20 cellular contexts compared by ENCODE assay signal in genomic region chr9:13651969-13652663, GRCh38.
DNase-seq lines count a peak whose midpoint lies in the region; ATAC-seq and TF ChIP-seq lines count a peak whose summit lies in the region.
"Had no signal": no experiment of that assay in that cellular context is flagged by ENCODE, and none has a peak within 500 bp of the region (broad histone marks: within the 10 kb centered on the region; RNA-seq: fewer than 3 reads in every experiment).

No MANE protein-coding gene starts in this region.

- no peaks in the 10 kb centered on the region for H3K36me3 Mint-ChIP-seq in naive thymus-derived CD8-positive, alpha-beta T cell

- H3K4me1 ChIP-seq in heart left ventricle (peaks cover 0 to 12% (median 7%) of the 10 kb centered on the region in 12 donors), skeletal muscle tissue (ENCODE audit: control insufficient read depth in 3 of 3, insufficient read depth in 3 of 3, low read length in 3 of 3) (peaks cover 0 to 12% (median 4%) of the 10 kb centered on the region in 3 donors)
- H3K4me1 ChIP-seq: A549, BE2C, SJCRH30 had no signal

- no peaks in the 10 kb centered on the region for H3K27me3 ChIP-seq in heart left ventricle
- H3K27me3 ChIP-seq in skeletal muscle tissue (ENCODE audit: control insufficient read depth in 3 of 3, insufficient read depth in 3 of 3, low read length in 3 of 3) = no peaks in the 10 kb centered on the region
- H3K27me3 ChIP-seq: BE2C, SJCRH30 had no signal

- ATAC-seq in heart left ventricle = peak; percentile 94 to 98 (median 98)
- no peak for ATAC-seq in HG03097 (IDR thresholded peaks at IDR 0.05; ENCODE audit: low FRiP score, unreplicated experiment)
- no peak for ATAC-seq in HG02798 (IDR thresholded peaks at IDR 0.05; ENCODE audit: poor library complexity, unreplicated experiment)
- no peak for ATAC-seq in naive thymus-derived CD8-positive, alpha-beta T cell
- ATAC-seq: A549, Panc1 had no signal

- H3K9ac ChIP-seq in skeletal muscle tissue (ENCODE audit: low read depth in 1 of 3, low read length in 3 of 3) = peak overlapping the region in 2 of 3 donors; percentile 9 to 47

- WGBS in heart left ventricle, 4 donors = 37 to 54% (median 44%) methylated on average over 6 of the region's 6 CpGs

- H3K4me1 Mint-ChIP-seq in naive thymus-derived CD8-positive, alpha-beta T cell = no peaks in the 10 kb centered on the region

- H3K9me3 Mint-ChIP-seq in naive thymus-derived CD8-positive, alpha-beta T cell = peaks cover 0 to 25% (median 5%) of the 10 kb centered on the region in 9 donors

- H3K4me3 ChIP-seq in heart left ventricle (no peak overlapping the region), skeletal muscle tissue (ENCODE audit: low read length in 3 of 3) (no peak overlapping the region)
- H3K4me3 ChIP-seq: A549, SJCRH30 had no signal

- TF ChIP-seq POLR2A in heart left ventricle (IDR thresholded peaks at IDR 0.05) = no peak

- no peak overlapping the region for H3K27ac Mint-ChIP-seq in naive thymus-derived CD8-positive, alpha-beta T cell

- H3K9me3 ChIP-seq in heart left ventricle (peaks cover 0 to 23% (median 0%) of the 10 kb centered on the region in 12 donors), skeletal muscle tissue (ENCODE audit: control insufficient read depth in 3 of 3, low read length in 3 of 3) (peaks cover 0 to 6% (median 0%) of the 10 kb centered on the region in 3 donors)
- H3K9me3 ChIP-seq: A549, BE2C, SJCRH30 had no signal

- intact Hi-C loops in heart left ventricle (cut with DNase I) = loop anchor here in 4 of 10 donors (5.0 to 10.0 kb wide), 4 partner anchors 35 to 97 kb away; no protein-coding TSS in a partner anchor

- POLR2A ChIA-PET in naive thymus-derived CD8-positive, alpha-beta T cell (lab: Charles Lee) = no interaction called here

- H3K27me3 Mint-ChIP-seq in naive thymus-derived CD8-positive, alpha-beta T cell = no peaks in the 10 kb centered on the region

- no peak for TF ChIP-seq CTCF in heart left ventricle (IDR thresholded peaks at IDR 0.05)

- no peaks in the 10 kb centered on the region for H3K36me3 ChIP-seq in heart left ventricle
- no peaks in the 10 kb centered on the region for H3K36me3 ChIP-seq in skeletal muscle tissue (ENCODE audit: control insufficient read depth in 3 of 3, insufficient read depth in 3 of 3, low read length in 3 of 3)
- H3K36me3 ChIP-seq: BE2C, SJCRH30 had no signal

- H3K27ac ChIP-seq in heart left ventricle (peak overlapping the region in 11 of 12 donors; percentile 46 to 87 (median 73)), skeletal muscle tissue (ENCODE audit: low read depth, low read length) (peak overlapping the region; percentile 67)
- H3K27ac ChIP-seq: A549, SJCRH30 had no signal

- no peak overlapping the region for H3K4me3 Mint-ChIP-seq in naive thymus-derived CD8-positive, alpha-beta T cell

- DNase-seq in NCI-H446 treated with DMSO at 0.1 percent for 48 hours (lab: John Stamatoyannopoulos, UW) = peak; percentile 99
- DNase-seq in heart left ventricle = peak in 4 of 5 donors; percentile 49 to 65 (median 56)
- peak; percentile 12 for DNase-seq in left kidney (ENCODE audit: low read depth, low spot score)
- no peak for DNase-seq in activated T-cell treated with anti-CD3 and anti-CD28 coated beads for 4 hours
- no peak for DNase-seq in naive thymus-derived CD8-positive, alpha-beta T cell
- DNase-seq: BE2C, EL, GF-D8, NCI-H1092, NCI-H1436, NCI-H187 treated with DMSO at 0.1 percent for 48 hours, NCI-H2227 treated with DMSO at 0.1 percent for 48 hours, NCI-H524 treated with DMSO at 0.1 percent for 48 hours, NCI-H82, SJCRH30 had no signal

Comparison
In these comparisons a context has a peak if more than half of its experiments do, and no peak if none do; other contexts are left out.
1. DNase-seq: peak in NCI-H446 treated with DMSO at 0.1 percent for 48 hours (single experiment), heart left ventricle (4 of 5) and left kidney (single experiment); none in activated T-cell treated with anti-CD3 and anti-CD28 coated beads for 4 hours (single experiment) and naive thymus-derived CD8-positive, alpha-beta T cell (0 of 10).
2. ATAC-seq: peak in heart left ventricle (4 of 4); none in HG03097 (single experiment), HG02798 (single experiment) and naive thymus-derived CD8-positive, alpha-beta T cell (0 of 2).